ENCODE assay signal across 9 cellular contexts in the genomic region with DNA sequence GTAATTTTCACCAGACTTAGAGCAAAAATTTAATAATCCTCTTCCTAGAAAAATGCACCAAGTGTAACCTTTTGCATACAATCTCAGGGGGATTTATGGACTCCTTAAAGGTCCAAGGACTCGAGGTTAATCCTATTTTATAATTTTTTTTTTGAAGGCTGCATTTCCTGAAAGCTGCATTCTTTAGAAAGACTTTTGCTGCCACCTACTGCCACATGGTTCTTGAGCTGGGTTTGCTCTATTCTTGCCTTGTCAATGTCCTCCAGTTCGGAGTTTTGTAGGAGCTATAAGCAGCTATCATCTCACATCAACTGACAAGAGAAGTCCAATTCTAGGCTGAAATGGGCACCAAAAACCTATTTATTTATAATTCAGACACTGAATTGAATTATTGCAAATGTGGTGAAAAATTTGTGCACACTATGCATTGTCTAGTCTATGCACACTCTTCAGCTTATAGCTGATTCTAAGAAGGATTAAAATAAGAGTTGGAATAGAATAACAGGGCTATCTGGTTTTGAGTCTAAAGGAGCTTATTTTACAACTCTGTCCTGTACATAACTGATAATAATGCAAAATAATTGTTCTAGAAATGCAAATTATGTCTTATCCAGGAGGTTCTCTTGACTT. TPM values are rescaled to one million over a fixed set of nuclear protein-coding genes. Genes with fewer than 3 reads are reported as not detected.
DNase-seq lines count a peak whose midpoint lies in the region; FAIRE-seq and TF ChIP-seq lines count a peak whose summit lies in the region.
"Had no signal": no experiment of that assay in that cellular context is flagged by ENCODE, and none has a peak within 500 bp of the region (broad histone marks: within the 10 kb centered on the region; RNA-seq: fewer than 3 reads in every experiment).

No MANE protein-coding gene starts in this region.

- no peak overlapping the region for H2AK5ac ChIP-seq in H1 (ENCODE audit: low read depth, low read length)

- H3K4ac ChIP-seq in H1 (replicated peaks; ENCODE audit: insufficient read length, low read depth, low read length) = no peak overlapping the region

- H2BK120ac ChIP-seq in H1 (replicated peaks; ENCODE audit: low read depth, low read length) = no peak overlapping the region

- no peak overlapping the region for H2BK20ac ChIP-seq in H1 (ENCODE audit: low read length)

- H4K20me1 ChIP-seq in H1 (replicated peaks in 1 of 2; ENCODE audit: control insufficient read depth in 1 of 2, insufficient read depth in 2 of 2, low read length in 2 of 2) = no peaks in the 10 kb centered on the region

- H3K4me2 ChIP-seq in H1 (ENCODE audit: insufficient read depth in 1 of 2, low read depth in 2 of 2, low read length in 2 of 2) = no peak overlapping the region

- H3K23ac ChIP-seq in H1 (ENCODE audit: insufficient read length) = no peak overlapping the region

- H3K36me3 ChIP-seq in H1 (ENCODE audit: control insufficient read depth in 2 of 4, insufficient read depth in 4 of 4, low read length in 3 of 4) = no peaks in the 10 kb centered on the region

- H3K18ac ChIP-seq in H1 (ENCODE audit: extremely low read depth, low read length) = no peak overlapping the region

- H3K79me1 ChIP-seq in H1 (ENCODE audit: low read depth, low read length) = no peaks in the 10 kb centered on the region

- H3K4me3 ChIP-seq in H1 (ENCODE audit: extremely low read depth in 1 of 4, insufficient read depth in 2 of 4, low read depth in 3 of 4, low read length in 4 of 4) = no peak overlapping the region

- 74% methylated on average over 2 of the region's 2 CpGs; no CpG with 5 or more reads in 1 of the 2 experiments for WGBS in H1 (ENCODE audit: extremely low coverage in 1 of 2, insufficient coverage in 1 of 2, insufficient read length in 1 of 2, insufficient replicate concordance in 2 of 2, low coverage in 1 of 2, low lambda C conversion rate in 2 of 2, missing lambda C conversion rate in 1 of 2), 2 experiments

- no peak overlapping the region for H4K5ac ChIP-seq in H1 (ENCODE audit: insufficient read length, low read depth, low read length)

- no peak overlapping the region for H3K9ac ChIP-seq in H1 (replicated peaks in 1 of 4; ENCODE audit: extremely low read depth in 1 of 4, low read depth in 3 of 4, low read length in 3 of 4)

- H3K9me3 ChIP-seq in H1 (ENCODE audit: insufficient read depth in 2 of 2, low read depth in 1 of 2, low read length in 1 of 2) = no peaks in the 10 kb centered on the region
- H3K9me3 ChIP-seq: Caco-2 had no signal

- H3K27ac ChIP-seq in RWPE1 = no peak overlapping the region
- H3K27ac ChIP-seq in H1 (ENCODE audit: low read depth, low read length) = no peak overlapping the region

- no peak overlapping the region for H3K56ac ChIP-seq in H1 (replicated peaks; ENCODE audit: insufficient read length, low read depth, low read length)

- peak; percentile 39 for FAIRE-seq in H1 (lab: Jason Lieb, UNC)

- no peak overlapping the region for H2BK12ac ChIP-seq in H1 (ENCODE audit: low read depth, low read length)

- peak; percentile 43 for DNase-seq in NCI-H2107 treated with DMSO at 0.1 percent for 48 hours (lab: John Stamatoyannopoulos, UW; ENCODE audit: unreplicated experiment)
- no peak for DNase-seq in NCI-H2107 (lab: John Stamatoyannopoulos, UW)
- DNase-seq in LHCN-M2 (ENCODE audit: low read depth) = peak; percentile 51
- DNase-seq in RWPE1 (ENCODE audit: low spot score) = peak; percentile 28
- DNase-seq in H1 (ENCODE audit: low read depth in 1 of 2, low spot score in 2 of 2) = no peak
- DNase-seq in middle frontal gyrus (ENCODE audit: extremely low spot score, low spot score) = peak; percentile 48
- no peak for DNase-seq in UCSD-AML1 (lab: John Stamatoyannopoulos, UW; ENCODE audit: unreplicated experiment)
- no peak for DNase-seq in NK-92 treated with Interleukin-12 subunit alpha and Interleukin-12 subunit beta, amount 100 ng/mL, for 24 hours (lab: John Stamatoyannopoulos, UW)

- no peak overlapping the region for H2AFZ ChIP-seq in H1 (ENCODE audit: low read length)

- no peaks in the 10 kb centered on the region for H3K79me2 ChIP-seq in H1 (ENCODE audit: control insufficient read depth in 1 of 2, insufficient read depth in 2 of 2, low read length in 2 of 2)

- CTCF ChIA-PET in RWPE1 (lab: Yijun Ruan, JAX) = interaction anchor here (0.6 to 3.7 kb wide), 17 partner anchors 14 to 1007 kb away, joined by 3 to 30 read pairs (median 3); a partner anchor contains a TSS
- CTCF ChIA-PET in H1 (lab: Charles Lee; ENCODE audit: partially characterized antibody) = interaction anchor here (0.6 to 6.5 kb wide), 48 partner anchors 9 to 761 kb away, joined by 3 to 152 read pairs (median 5); a partner anchor contains a TSS

- no peak overlapping the region for H4K91ac ChIP-seq in H1 (replicated peaks; ENCODE audit: insufficient read length, low read length)

- TF ChIP-seq CTCF in RWPE1 (conservative IDR thresholded peaks at IDR 0.05; ENCODE audit: low read depth) = peak; percentile 44
- peak in 2 of 3 experiments; percentile 62 to 71; a peak in 3 of 4 replicates for TF ChIP-seq CTCF in H1 (IDR thresholded peaks at IDR 0.05; ENCODE audit: control extremely low read depth in 1 of 3, insufficient read depth in 1 of 3, low read depth in 1 of 3, low read length in 3 of 3)

- TF ChIP-seq POLR2A in H1 (IDR thresholded peaks at IDR 0.05; ENCODE audit: control extremely low read depth in 1 of 2, low read depth in 2 of 2, low read length in 2 of 2) = no peak

- no peak overlapping the region for H3K14ac ChIP-seq in H1 (ENCODE audit: insufficient read length)

- no peak overlapping the region for H4K8ac ChIP-seq in H1 (ENCODE audit: extremely low read depth, insufficient read depth, low read length)

- TF ChIP-seq RAD21 in H1 (IDR thresholded peaks at IDR 0.05 in 1 of 2, conservative IDR thresholded peaks at IDR 0.05 in 1 of 2; ENCODE audit: low read depth in 2 of 2, low read length in 2 of 2) = peak; percentile 90 to 92

- no peaks in the 10 kb centered on the region for H3K4me1 ChIP-seq in H1 (replicated peaks in 1 of 4; ENCODE audit: control insufficient read depth in 3 of 4, insufficient read depth in 4 of 4, low read length in 3 of 4)
- H3K4me1 ChIP-seq: Caco-2 had no signal

- H3K27me3 ChIP-seq in H1 (replicated peaks in 1 of 4; ENCODE audit: control insufficient read depth in 3 of 4, extremely low read depth in 1 of 4, insufficient read depth in 3 of 4, low read length in 3 of 4) = no peaks in the 10 kb centered on the region

- H3K23me2 ChIP-seq in H1 (ENCODE audit: low read depth, low read length) = no peaks in the 10 kb centered on the region

- H2BK5ac ChIP-seq in H1 (ENCODE audit: low read depth, low read length) = no peak overlapping the region

- no peak overlapping the region for H2BK15ac ChIP-seq in H1 (ENCODE audit: low read length)

- POLR2A ChIA-PET in RWPE1 (lab: Yijun Ruan, JAX; ENCODE audit: low non-redundant PET) = interaction anchor here (0.7 kb wide), 1 partner anchor 382 kb away, joined by 3 read pairs; no protein-coding TSS in a partner anchor
- POLR2A ChIA-PET in H1 (lab: Charles Lee; ENCODE audit: partially characterized antibody) = interaction anchor here (0.7 to 1.8 kb wide), 3 partner anchors 116 to 187 kb away, joined by 3 to 5 read pairs (median 3); no protein-coding TSS in a partner anchor

- no peak for TF ChIP-seq EP300 in H1 (IDR thresholded peaks at IDR 0.05; ENCODE audit: borderline replicate concordance in 1 of 2, low read depth in 2 of 2, low read length in 2 of 2)

TF ChIP-seq in H1, 55 proteins besides CTCF, POLR2A, EP300 and RAD21 (continues in another document):
- no peak for TF ChIP-seq BACH1 (IDR thresholded peaks at IDR 0.05; ENCODE audit: low read length)
- no peak for TF ChIP-seq BRCA1 (IDR thresholded peaks at IDR 0.05; ENCODE audit: low read depth, low read length)
- TF ChIP-seq SUZ12 (IDR thresholded peaks at IDR 0.05; ENCODE audit: low read length) = no peak
- no peak for TF ChIP-seq TAF7 (optimal IDR thresholded peaks at IDR 0.05; ENCODE audit: borderline replicate concordance, low read depth, low read length)
- TF ChIP-seq GABPA (IDR thresholded peaks at IDR 0.05; ENCODE audit: borderline replicate concordance, insufficient read depth, low read length) = no peak

RNA-seq across cellular contexts. Expression of a gene that starts 31.3 kb away (rescaled TPM):
- 7.2 and 8.6 TPM in 2 replicates for total RNA-seq in LHCN-M2 (2014; rRNA removed)
- 4.3 TPM for polyA plus RNA-seq in LHCN-M2 (2012)
- total RNA-seq in H1 (2021; fragmentation: NEBNext Ultra II Directional; extraction: Animal tissue kit (Norgen Biotek cat#: 25700)) = 8.8 and 9.4 TPM in 2 replicates
- 2.6 and 4.6 TPM in 2 replicates for polyA plus RNA-seq in H1 (2011; rRNA removed)
- polyA plus RNA-seq in H1 (2011; cell fraction: cytosol; rRNA removed) = 3.7 TPM
- polyA plus RNA-seq in H1 (2011; cell fraction: nucleus; rRNA removed) = 5.2 TPM
- polyA plus RNA-seq in H1 (2012, experiment 1 of 2) = 4.2 to 5.0 TPM (median 4.5 TPM) in 4 replicates
- 0.45 TPM for polyA plus RNA-seq in H1 (2012, experiment 2 of 2)
- 4.4 TPM for polyA plus RNA-seq in H1 (2013, experiment 1 of 2)
- 4.3 TPM for polyA plus RNA-seq in H1 (2013, experiment 2 of 2)
- polyA minus RNA-seq in H1 (2011; rRNA and poly(A)+ RNA removed) = 10.4 and 13.4 TPM in 2 replicates
- 4.9 TPM for polyA minus RNA-seq in H1 (2011; cell fraction: cytosol; rRNA and poly(A)+ RNA removed)
- polyA minus RNA-seq in H1 (2011; cell fraction: nucleus; rRNA and poly(A)+ RNA removed) = 11.3 TPM

Comparison
In these comparisons a context has a peak if more than half of its experiments do, and no peak if none do; other contexts are left out.
1. DNase-seq: peak in NCI-H2107 treated with DMSO at 0.1 percent for 48 hours (single experiment), LHCN-M2 (single experiment), RWPE1 (single experiment) and middle frontal gyrus (single experiment); none in NCI-H2107 (single experiment), H1 (0 of 2), UCSD-AML1 (single experiment) and NK-92 treated with Interleukin-12 subunit alpha and Interleukin-12 subunit beta, amount 100 ng/mL, for 24 hours (single experiment).